ENCODE assay signal across 29 cellular contexts in genomic region chr5:44252545-44252944, GRCh38.
"Had no signal": no experiment of that assay in that cellular context is flagged by ENCODE, and none has a peak within 500 bp of the region (broad histone marks: within the 10 kb centered on the region; RNA-seq: fewer than 3 reads in every experiment).

No MANE protein-coding gene starts in this region.

- H3K36me3 Mint-ChIP-seq: activated CD8-positive, alpha-beta memory T cell treated with anti-CD3 and anti-CD28 coated beads, Interleukin-2, amount 10 ng/mL, durations not matched to agents 7 days and 5 days; activated naive CD4-positive, alpha-beta T cell treated with anti-CD3 and anti-CD28 coated beads, Interleukin-2, amount 50 U/mL, for 72 hours; brain had no signal

- H3K27me3 Mint-ChIP-seq: activated B cell treated with CpG ODN at 0.5 μM for 24 hours; activated CD4-positive, alpha-beta T cell treated with anti-CD3 and anti-CD28 coated beads, Interleukin-2, amount 10 ng/mL, durations not matched to agents 24 days and 14 days; activated CD8-positive, alpha-beta memory T cell treated with anti-CD3 and anti-CD28 coated beads, Interleukin-2, amount 10 ng/mL, durations not matched to agents 7 days and 5 days; activated naive CD8-positive, alpha-beta T cell treated with anti-CD3 and anti-CD28 coated beads, Interleukin-2, amount 50 U/mL, for 24 hours; activated T-cell treated with anti-CD3 and anti-CD28 coated beads, Interleukin-2, amount 50 U/mL, for 24 hours; T-helper 17 cell had no signal

- DNase-seq: activated B cell treated with CpG ODN at 0.5 μM for 24 hours; activated CD4-positive, alpha-beta T cell treated with anti-CD3 and anti-CD28 coated beads for 1 hour; activated CD4-positive, alpha-beta T cell treated with anti-CD3 and anti-CD28 coated beads, Interleukin-2, amount 10 ng/mL, durations not matched to agents 24 days and 14 days; activated CD4-positive, alpha-beta T cell treated with anti-CD3 and anti-CD28 coated beads, Interleukin-2, amount 50 U/mL, for 48 hours; activated CD8-positive, alpha-beta memory T cell treated with anti-CD3 and anti-CD28 coated beads, Interleukin-2, amount 10 ng/mL, durations not matched to agents 7 days and 5 days; activated effector memory CD4-positive, alpha-beta T cell treated with Interleukin-2 at 50 U/mL for 16 hours; activated naive CD4-positive, alpha-beta T cell treated with Interleukin-2 at 50 U/mL for 16 hours; activated naive CD8-positive, alpha-beta T cell treated with anti-CD3 and anti-CD28 coated beads, Interleukin-2, amount 50 U/mL, for 24 hours; activated T-cell treated with anti-CD3 and anti-CD28 coated beads, Interleukin-2, amount 50 U/mL, for 24 hours; amygdala; Karpas-422; NCI-H1105 treated with DMSO at 0.1 percent for 48 hours; NCI-H1436 treated with DMSO at 0.1 percent for 48 hours; NCI-H187; NCI-H2081 treated with DMSO at 0.1 percent for 48 hours; NCI-H2171; NCI-H2227 treated with DMSO at 0.1 percent for 48 hours; NCI-H526; NCI-H774; PC-3; SHP77 treated with DMSO at 0.1 percent for 48 hours; T-helper 17 cell; T-helper 9 cell had no signal

- H3K4me1 Mint-ChIP-seq: activated B cell treated with CpG ODN at 0.5 μM for 24 hours; activated CD4-positive, alpha-beta T cell treated with anti-CD3 and anti-CD28 coated beads, Interleukin-2, amount 10 ng/mL, durations not matched to agents 24 days and 14 days; activated CD8-positive, alpha-beta memory T cell treated with anti-CD3 and anti-CD28 coated beads, Interleukin-2, amount 10 ng/mL, durations not matched to agents 7 days and 5 days; activated naive CD8-positive, alpha-beta T cell treated with anti-CD3 and anti-CD28 coated beads, Interleukin-2, amount 50 U/mL, for 24 hours; T-helper 17 cell had no signal

- H3K9me3 Mint-ChIP-seq: activated naive CD8-positive, alpha-beta T cell treated with anti-CD3 and anti-CD28 coated beads, Interleukin-2, amount 50 U/mL, for 24 hours; activated T-helper 1 cell treated with anti-CD3 and anti-CD28 coated beads, Interleukin-12 subunit alpha, Interleukin-12 subunit beta, Interleukin-2, Interleukin-4 antibody, amounts not matched to agents 30 ng/mL and 10 ng/mL and 1 ng/mL, durations not matched to agents 14 hours and 24 hours and 36 hours; brain had no signal

- H3K4me3 ChIP-seq: K562 had no signal

- H3K27ac Mint-ChIP-seq: activated B cell treated with CpG ODN at 0.5 μM for 24 hours; activated CD4-positive, alpha-beta T cell treated with anti-CD3 and anti-CD28 coated beads, Interleukin-2, amount 10 ng/mL, durations not matched to agents 24 days and 14 days; activated CD8-positive, alpha-beta memory T cell treated with anti-CD3 and anti-CD28 coated beads, Interleukin-2, amount 10 ng/mL, durations not matched to agents 7 days and 5 days; activated naive CD4-positive, alpha-beta T cell treated with anti-CD3 and anti-CD28 coated beads, Interleukin-2, amount 50 U/mL, for 72 hours; activated naive CD8-positive, alpha-beta T cell treated with anti-CD3 and anti-CD28 coated beads, Interleukin-2, amount 50 U/mL, for 24 hours; activated T-cell treated with anti-CD3 and anti-CD28 coated beads, Interleukin-2, amount 50 U/mL, for 24 hours; activated T-helper 1 cell treated with anti-CD3 and anti-CD28 coated beads, Interleukin-12 subunit alpha, Interleukin-12 subunit beta, Interleukin-2, Interleukin-4 antibody, amounts not matched to agents 30 ng/mL and 10 ng/mL and 1 ng/mL, durations not matched to agents 14 hours and 24 hours and 36 hours; brain; T-helper 17 cell had no signal

- H3K4me3 Mint-ChIP-seq: activated B cell treated with CpG ODN at 0.5 μM for 24 hours; activated CD4-positive, alpha-beta T cell treated with anti-CD3 and anti-CD28 coated beads, Interleukin-2, amount 10 ng/mL, durations not matched to agents 24 days and 14 days; activated CD8-positive, alpha-beta memory T cell treated with anti-CD3 and anti-CD28 coated beads, Interleukin-2, amount 10 ng/mL, durations not matched to agents 7 days and 5 days; activated naive CD8-positive, alpha-beta T cell treated with anti-CD3 and anti-CD28 coated beads, Interleukin-2, amount 50 U/mL, for 24 hours; activated T-cell treated with anti-CD3 and anti-CD28 coated beads, Interleukin-2, amount 50 U/mL, for 24 hours; activated T-helper 1 cell treated with anti-CD3 and anti-CD28 coated beads, Interleukin-12 subunit alpha, Interleukin-12 subunit beta, Interleukin-2, Interleukin-4 antibody, amounts not matched to agents 30 ng/mL and 10 ng/mL and 1 ng/mL, durations not matched to agents 14 hours and 24 hours and 36 hours; brain; T-helper 17 cell had no signal

- FAIRE-seq: astrocyte, K562, RCC 7860 had no signal

- ATAC-seq: activated CD8-positive, alpha-beta memory T cell treated with anti-CD3 and anti-CD28 coated beads, Interleukin-2, amount 10 ng/mL, durations not matched to agents 7 days and 5 days; activated naive CD4-positive, alpha-beta T cell treated with anti-CD3 and anti-CD28 coated beads, Interleukin-2, amount 50 U/mL, for 72 hours; activated naive CD8-positive, alpha-beta T cell treated with anti-CD3 and anti-CD28 coated beads, Interleukin-2, amount 50 U/mL, for 24 hours; K562; PC-3; T-helper 17 cell had no signal
